In genomic region chr2:198545411-198545810, GRCh38 we compare ENCODE assay signal across 11 cellular contexts.
"Had no signal": no experiment of that assay in that cellular context is flagged by ENCODE, and none has a peak within 500 bp of the region (broad histone marks: within the 10 kb centered on the region; RNA-seq: fewer than 3 reads in every experiment).

No MANE protein-coding gene starts in this region.

- H3K4me3 ChIP-seq: thyroid gland had no signal

- H3K4me3 Mint-ChIP-seq: activated naive CD8-positive, alpha-beta T cell treated with anti-CD3 and anti-CD28 coated beads for 36 hours had no signal

- H3K4me1 ChIP-seq: thyroid gland had no signal

- H3K36me3 Mint-ChIP-seq: activated naive CD8-positive, alpha-beta T cell treated with anti-CD3 and anti-CD28 coated beads for 36 hours had no signal

- H3K9me3 ChIP-seq: thyroid gland had no signal

- ATAC-seq: esophagus mucosa, left ventricle myocardium superior had no signal

- H3K27ac ChIP-seq: thyroid gland had no signal

- H3K9me3 Mint-ChIP-seq: activated naive CD8-positive, alpha-beta T cell treated with anti-CD3 and anti-CD28 coated beads for 36 hours had no signal

- H3K27me3 ChIP-seq: thyroid gland had no signal

- DNase-seq: activated CD4-positive, alpha-beta T cell treated with anti-CD3 and anti-CD28 coated beads for 1 hour; activated CD4-positive, alpha-beta T cell treated with anti-CD3 and anti-CD28 coated beads, Interleukin-2, amount 50 U/mL, for 48 hours; activated gamma-delta T cell; activated naive CD8-positive, alpha-beta T cell treated with anti-CD3 and anti-CD28 coated beads for 36 hours; activated T-cell treated with anti-CD3 and anti-CD28 coated beads, Interleukin-2, amount 50 U/mL, for 48 hours; anterior cingulate cortex; dermis blood vessel endothelial cell; left ventricle myocardium superior; small intestine; thyroid gland had no signal

- H3K27me3 Mint-ChIP-seq: activated naive CD8-positive, alpha-beta T cell treated with anti-CD3 and anti-CD28 coated beads for 36 hours had no signal

- H3K36me3 ChIP-seq: thyroid gland had no signal

- H3K27ac Mint-ChIP-seq: activated naive CD8-positive, alpha-beta T cell treated with anti-CD3 and anti-CD28 coated beads for 36 hours had no signal

- H3K4me1 Mint-ChIP-seq: activated naive CD8-positive, alpha-beta T cell treated with anti-CD3 and anti-CD28 coated beads for 36 hours had no signal
